In the genomic region with DNA sequence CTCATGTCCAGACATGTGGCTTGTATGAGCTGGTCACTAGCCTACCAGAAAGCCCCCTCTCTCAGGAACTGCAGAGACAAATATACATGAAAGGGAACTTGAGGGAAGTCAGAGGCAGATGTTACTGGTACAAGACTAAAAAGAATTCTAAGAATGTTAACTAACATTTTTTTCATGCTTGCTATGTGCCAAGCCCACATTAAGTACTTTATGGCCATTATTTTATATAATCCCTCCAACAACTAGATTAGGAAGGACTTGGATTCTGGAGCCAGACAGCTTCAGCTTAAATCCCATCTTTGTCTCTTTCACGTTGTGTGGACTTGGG, we compare ENCODE assay signal across 10 cellular contexts. TPM values are rescaled to one million over a fixed set of nuclear protein-coding genes. Genes with fewer than 3 reads are reported as not detected.
DNase-seq lines count a peak whose midpoint lies in the region; ATAC-seq and TF ChIP-seq lines count a peak whose summit lies in the region.
"Had no signal": no experiment of that assay in that cellular context is flagged by ENCODE, and none has a peak within 500 bp of the region (broad histone marks: within the 10 kb centered on the region; RNA-seq: fewer than 3 reads in every experiment).

No MANE protein-coding gene starts in this region.

- no peak for TF ChIP-seq RAD21 in SK-N-SH (IDR thresholded peaks at IDR 0.05; ENCODE audit: low read length)

- peaks cover 0 to 11% of the 10 kb centered on the region in 2 experiments; a peak in 1 of 4 replicates for H3K4me1 ChIP-seq in SK-N-SH (ENCODE audit: control insufficient read depth in 1 of 2, insufficient read depth in 2 of 2, low read depth in 1 of 2, low read length in 1 of 2)
- H3K4me1 ChIP-seq in SJCRH30: peaks cover 26% of the 10 kb centered on the region
- peaks cover 36 to 75% (median 37%) of the 10 kb centered on the region in 3 donors for H3K4me1 ChIP-seq in esophagus squamous epithelium

- POLR2A ChIA-PET in SK-N-SH (lab: Yijun Ruan, JAX): no interaction called here

- no peak for TF ChIP-seq EP300 in SK-N-SH (IDR thresholded peaks at IDR 0.05; ENCODE audit: borderline replicate concordance in 1 of 2, low read depth in 1 of 2, low read length in 1 of 2)

- intact Hi-C loops in esophagus squamous epithelium (cut with DNase I): no loop called here

- H3K27ac Mint-ChIP-seq in stimulated activated naive B cell treated with anti-CD40 and anti-IgM and Interleukin-4, amounts not matched to agents 10 μg/mL and 1 μg/mL and 100 μg/mL, for 72 hours: peak overlapping the region; percentile 94

- TF ChIP-seq CTCF in SK-N-SH (IDR thresholded peaks at IDR 0.05): no peak
- no peak for TF ChIP-seq CTCF in esophagus squamous epithelium (IDR thresholded peaks at IDR 0.05)

- no peaks in the 10 kb centered on the region for H3K27me3 Mint-ChIP-seq in stimulated activated naive B cell treated with anti-CD40 and anti-IgM and Interleukin-4, amounts not matched to agents 10 μg/mL and 1 μg/mL and 100 μg/mL, for 72 hours

- no peaks in the 10 kb centered on the region for H3F3A ChIP-seq in SK-N-SH (replicated peaks; ENCODE audit: insufficient read depth)

- no peak overlapping the region for H3K4me3 ChIP-seq in SK-N-SH (ENCODE audit: low read depth in 2 of 2, low read length in 1 of 2)
- H3K4me3 ChIP-seq in SJCRH30: no peak overlapping the region
- H3K4me3 ChIP-seq in esophagus squamous epithelium: no peak overlapping the region

- H3K9me3 ChIP-seq in SK-N-SH (no peaks in the 10 kb centered on the region), SJCRH30 (replicated peaks) (no peaks in the 10 kb centered on the region), esophagus squamous epithelium (no peaks in the 10 kb centered on the region)

- ATAC-seq in SK-N-SH treated with all-trans-retinoic acid at 6 μM for 48 hours (no peak; the same call in 1 of the 3 replicates), GM21528 (IDR thresholded peaks at IDR 0.05; ENCODE audit: low FRiP score, unreplicated experiment) (no peak), HG02884 (IDR thresholded peaks at IDR 0.05; ENCODE audit: unreplicated experiment) (no peak)
- ATAC-seq in stimulated activated naive B cell treated with anti-CD40 and anti-IgM and Interleukin-4, amounts not matched to agents 10 μg/mL and 1 μg/mL and 100 μg/mL, for 72 hours (replicated peaks): no peak

- no peak overlapping the region for H2AFZ ChIP-seq in SK-N-SH (ENCODE audit: low read depth)

- H3K4me3 Mint-ChIP-seq in stimulated activated naive B cell treated with anti-CD40 and anti-IgM and Interleukin-4, amounts not matched to agents 10 μg/mL and 1 μg/mL and 100 μg/mL, for 72 hours: peak overlapping the region; percentile 52 to 64
- H3K4me3 Mint-ChIP-seq: neural crest cell had no signal

- no peak for TF ChIP-seq POLR2A in esophagus squamous epithelium (IDR thresholded peaks at IDR 0.05)

- H4K20me1 ChIP-seq in SK-N-SH (ENCODE audit: insufficient read depth): no peaks in the 10 kb centered on the region

- no peaks in the 10 kb centered on the region for H3K9me2 ChIP-seq in SK-N-SH

- DNase-seq in SK-N-SH: no peak
- no peak for DNase-seq in SJCRH30
- DNase-seq in esophagus squamous epithelium (lab: John Stamatoyannopoulos, UW): no peak
- no peak for DNase-seq in stimulated activated naive B cell treated with anti-CD40 and anti-IgM and Interleukin-4, amounts not matched to agents 10 μg/mL and 1 μg/mL and 100 μg/mL, for 72 hours
- no peak for DNase-seq in retina
- DNase-seq: activated CD8-positive, alpha-beta memory T cell treated with anti-CD3 and anti-CD28 coated beads, Interleukin-2, amount 50 U/mL, for 48 hours had no signal

- H3K9ac ChIP-seq in SK-N-SH: no peak overlapping the region

- no peaks in the 10 kb centered on the region for H3K27me3 ChIP-seq in SK-N-SH (ENCODE audit: insufficient read depth)
- H3K27me3 ChIP-seq in SJCRH30: no peaks in the 10 kb centered on the region
- H3K27me3 ChIP-seq in esophagus squamous epithelium: no peaks in the 10 kb centered on the region

- H3K4me2 ChIP-seq in SK-N-SH: no peak overlapping the region

- H3K79me2 ChIP-seq in SK-N-SH (ENCODE audit: insufficient read depth): no peaks in the 10 kb centered on the region

- peaks cover 0 to 3% of the 10 kb centered on the region in 2 donors for H3K9me3 Mint-ChIP-seq in stimulated activated naive B cell treated with anti-CD40 and anti-IgM and Interleukin-4, amounts not matched to agents 10 μg/mL and 1 μg/mL and 100 μg/mL, for 72 hours
- H3K9me3 Mint-ChIP-seq: neural crest cell had no signal

- WGBS in SK-N-SH (ENCODE audit: low lambda C conversion rate): 45% methylated on average over 1 of the region's 1 CpG
- 27 to 53% methylated on average over 1 of the region's 1 CpG for WGBS in esophagus squamous epithelium, 2 donors

- CTCF ChIA-PET in SK-N-SH (lab: Yijun Ruan, JAX): interaction anchor here (1.0 kb wide), 1 partner anchor 14 kb away, joined by 3 read pairs; no protein-coding TSS in a partner anchor

- H3K4me1 Mint-ChIP-seq in stimulated activated naive B cell treated with anti-CD40 and anti-IgM and Interleukin-4, amounts not matched to agents 10 μg/mL and 1 μg/mL and 100 μg/mL, for 72 hours: peaks cover 64 to 89% of the 10 kb centered on the region in 2 donors
- H3K4me1 Mint-ChIP-seq: neural crest cell had no signal

- H3K36me3 ChIP-seq in SK-N-SH (replicated peaks in 1 of 2; ENCODE audit: control insufficient read depth in 1 of 2, insufficient read depth in 2 of 2, low read length in 1 of 2) (no peaks in the 10 kb centered on the region), SJCRH30 (peaks cover 14% of the 10 kb centered on the region; the same call in 1 of the 2 replicates), esophagus squamous epithelium (peaks cover 0 to 33% (median 0%) of the 10 kb centered on the region in 3 donors)

- peaks cover 25 to 44% of the 10 kb centered on the region in 2 donors for H3K36me3 Mint-ChIP-seq in stimulated activated naive B cell treated with anti-CD40 and anti-IgM and Interleukin-4, amounts not matched to agents 10 μg/mL and 1 μg/mL and 100 μg/mL, for 72 hours

- no peak overlapping the region for H3K27ac ChIP-seq in SK-N-SH (ENCODE audit: low read depth in 2 of 2, low read length in 1 of 2)
- H3K27ac ChIP-seq in SJCRH30: peak overlapping the region; percentile 60
- peak overlapping the region; percentile 78 to 91 (median 83) for H3K27ac ChIP-seq in esophagus squamous epithelium

TF ChIP-seq in SK-N-SH treated with all-trans-retinoic acid at 6 μM for 48 hours, 23 proteins besides CTCF, POLR2A, EP300 and RAD21:
- TF ChIP-seq ZC3H10 (CRISPR knock-in tag; IDR thresholded peaks at IDR 0.05) (no peak), TOX (CRISPR knock-in tag; IDR thresholded peaks at IDR 0.05; ENCODE audit: borderline replicate concordance) (no peak), ISL1 (CRISPR knock-in tag; IDR thresholded peaks at IDR 0.05) (peak; percentile 40; the same call in 1 of the 2 replicates)
TF ChIP-seq in SK-N-SH treated with all-trans-retinoic acid at 6 μM for 48 hours: peak in this region for 1.

TF ChIP-seq in SK-N-SH, 30 proteins besides CTCF, POLR2A, EP300 and RAD21 (continues in another document):
- TF ChIP-seq TAF1 (IDR thresholded peaks at IDR 0.05; ENCODE audit: borderline replicate concordance, low read depth, low read length) (no peak), GABPA (IDR thresholded peaks at IDR 0.05; ENCODE audit: low read depth) (no peak), SMC3 (IDR thresholded peaks at IDR 0.05; ENCODE audit: low read depth, low read length) (no peak), RCOR1 (IDR thresholded peaks at IDR 0.05; ENCODE audit: low read length) (no peak), NFIC (IDR thresholded peaks at IDR 0.05; ENCODE audit: borderline replicate concordance) (no peak), IRF3 (IDR thresholded peaks at IDR 0.05; ENCODE audit: low read depth, low read length) (no peak), REST (IDR thresholded peaks at IDR 0.05; ENCODE audit: low read depth, low read length) (no peak), RFX5 (IDR thresholded peaks at IDR 0.05; ENCODE audit: low read length) (no peak), NRF1 (IDR thresholded peaks at IDR 0.05; ENCODE audit: low read depth, low read length) (no peak), SIN3A (IDR thresholded peaks at IDR 0.05; ENCODE audit: borderline replicate concordance, low read depth, low read length) (no peak)

RNA-seq across cellular contexts. Expression of gene TTC9, which starts 24.6 kb away (rescaled TPM):
- 0.29 and 0.33 TPM in 2 replicates for polyA plus RNA-seq in SK-N-SH (2012; rRNA removed)
- polyA plus RNA-seq in SK-N-SH (2012; cell fraction: cytosol; rRNA removed): 0.33 and 0.58 TPM in 2 replicates
- polyA plus RNA-seq in SK-N-SH (2012; cell fraction: nucleus; rRNA removed): 0.19 and 0.25 TPM in 2 replicates
- 6.4 and 6.5 TPM in 2 replicates for total RNA-seq in SJCRH30 (2014; rRNA removed; shearing (Covaris generic))
- 10 to 100 TPM; 22.5 to 50.6 (median 32.5) TPM for total RNA-seq in esophagus squamous epithelium

Comparison
In these comparisons a context has a peak if more than half of its experiments do, and no peak if none do; other contexts are left out.
1. H3K27ac ChIP-seq: peak in SJCRH30 (single experiment) and esophagus squamous epithelium (4 of 4); none in SK-N-SH (0 of 2).